ENCODE assay signal across 14 cellular contexts in genomic region chr4:71540749-71541269, GRCh38.
A peak's percentile ranks its signal among the peaks of the same experiment; 100 is the strongest.
DNase-seq lines count a peak whose midpoint lies in the region; ATAC-seq and TF ChIP-seq lines count a peak whose summit lies in the region.
"Had no signal": no experiment of that assay in that cellular context is flagged by ENCODE, and none has a peak within 500 bp of the region (broad histone marks: within the 10 kb centered on the region; RNA-seq: fewer than 3 reads in every experiment).

No MANE protein-coding gene starts in this region.

- H4K20me1 ChIP-seq in IMR-90 (ENCODE audit: insufficient read depth, low read length) = no peaks in the 10 kb centered on the region

- H2AFZ ChIP-seq in IMR-90 (replicated peaks; ENCODE audit: low read length, poor library complexity) = no peak overlapping the region

- H3K36me3 ChIP-seq in heart right ventricle (no peaks in the 10 kb centered on the region), IMR-90 (ENCODE audit: control insufficient read depth, insufficient read depth, low read length) (peaks cover 6% of the 10 kb centered on the region), endodermal cell (ENCODE audit: control insufficient read depth, insufficient read depth, low read length) (no peaks in the 10 kb centered on the region)
- H3K36me3 ChIP-seq: breast epithelium had no signal

- POLR2A ChIA-PET in IMR-90 (lab: Charles Lee; ENCODE audit: unreplicated experiment) = no interaction called here

- no peak overlapping the region for H2AK9ac ChIP-seq in IMR-90 (replicated peaks; ENCODE audit: low read depth, low read length, poor library complexity)

- no peak overlapping the region for H2BK15ac ChIP-seq in IMR-90 (ENCODE audit: low read depth, low read length)

- H3K9me3 Mint-ChIP-seq in endodermal cell = no peaks in the 10 kb centered on the region
- peaks cover 12% of the 10 kb centered on the region for H3K9me3 Mint-ChIP-seq in type B pancreatic cell
- H3K9me3 Mint-ChIP-seq: stimulated activated naive CD8-positive, alpha-beta T cell treated with anti-CD3 and anti-CD28 coated beads, Interleukin-15, Interleukin-2, amounts not matched to agents 100 ng/mL and 50 ng/mL, for 24 hours had no signal

- peak; percentile 28 for ATAC-seq in left ventricle myocardium superior
- ATAC-seq in heart right ventricle = no peak
- peak; percentile 49; the same call in 1 of the 2 replicates for ATAC-seq in IMR-90 (ENCODE audit: low read depth)

- no peak overlapping the region for H3K18ac ChIP-seq in IMR-90 (ENCODE audit: low read depth, low read length)

- no peak for TF ChIP-seq RAD21 in IMR-90 (IDR thresholded peaks at IDR 0.05; ENCODE audit: low read length)

- in situ Hi-C loops in IMR-90 (cut with MboI; ENCODE audit: low sequenced_read_pairs) = no loop called here

- H3K27ac ChIP-seq in heart right ventricle (no peak overlapping the region), IMR-90 (ENCODE audit: insufficient read depth, low read length) (no peak overlapping the region), endodermal cell (ENCODE audit: low read depth, low read length) (no peak overlapping the region)
- H3K27ac ChIP-seq: A549, breast epithelium had no signal

- no peak overlapping the region for H2BK5ac ChIP-seq in IMR-90 (ENCODE audit: low read depth, low read length, poor library complexity, severe bottlenecking)

- no peak overlapping the region for H3K4me3 ChIP-seq in heart right ventricle
- H3K4me3 ChIP-seq in IMR-90 (ENCODE audit: insufficient read depth, low read depth, low read length) = no peak overlapping the region
- H3K4me3 ChIP-seq in endodermal cell (ENCODE audit: low read length) = no peak overlapping the region
- H3K4me3 ChIP-seq: A549, breast epithelium had no signal

- H3K27ac Mint-ChIP-seq in endodermal cell = no peak overlapping the region
- peak overlapping the region; percentile 14 for H3K27ac Mint-ChIP-seq in type B pancreatic cell
- H3K27ac Mint-ChIP-seq: stimulated activated naive CD8-positive, alpha-beta T cell treated with anti-CD3 and anti-CD28 coated beads, Interleukin-15, Interleukin-2, amounts not matched to agents 100 ng/mL and 50 ng/mL, for 24 hours had no signal

- H2BK120ac ChIP-seq in IMR-90 (ENCODE audit: low read depth, low read length) = no peak overlapping the region

- H3K56ac ChIP-seq in IMR-90 (ENCODE audit: extremely low read depth, insufficient read depth, low read length) = no peak overlapping the region

- H3K27me3 Mint-ChIP-seq in endodermal cell (ENCODE audit: insufficient read depth) (no peaks in the 10 kb centered on the region), type B pancreatic cell (no peaks in the 10 kb centered on the region)
- H3K27me3 Mint-ChIP-seq: stimulated activated naive CD8-positive, alpha-beta T cell treated with anti-CD3 and anti-CD28 coated beads, Interleukin-15, Interleukin-2, amounts not matched to agents 100 ng/mL and 50 ng/mL, for 24 hours had no signal

- H3K4me1 ChIP-seq in heart right ventricle = peaks cover 0 to 20% (median 5%) of the 10 kb centered on the region in 9 donors
- H3K4me1 ChIP-seq in IMR-90 (ENCODE audit: control insufficient read depth, insufficient read depth, low read length) = no peaks in the 10 kb centered on the region
- no peaks in the 10 kb centered on the region for H3K4me1 ChIP-seq in endodermal cell (ENCODE audit: control insufficient read depth, insufficient read depth, low read length)
- H3K4me1 ChIP-seq: A549, breast epithelium had no signal

- no peak overlapping the region for H3K23ac ChIP-seq in IMR-90 (ENCODE audit: low read depth, low read length)

- no peak overlapping the region for H3K4me2 ChIP-seq in IMR-90 (ENCODE audit: low read depth, low read length)
- H3K4me2 ChIP-seq: A549 had no signal

- H4K8ac ChIP-seq in IMR-90 (ENCODE audit: low read depth in 2 of 2, low read length in 2 of 2) = no peak overlapping the region

- no peak for TF ChIP-seq POLR2A in IMR-90 (IDR thresholded peaks at IDR 0.05; ENCODE audit: low read depth, low read length)

- dilution Hi-C loops in IMR-90 (cut with HindIII; ENCODE audit: low sequenced_read_pairs, unreplicated experiment) = no loop called here

- H3K4me3 Mint-ChIP-seq in endodermal cell (no peak overlapping the region), type B pancreatic cell (no peak overlapping the region)
- H3K4me3 Mint-ChIP-seq: stimulated activated naive CD8-positive, alpha-beta T cell treated with anti-CD3 and anti-CD28 coated beads, Interleukin-15, Interleukin-2, amounts not matched to agents 100 ng/mL and 50 ng/mL, for 24 hours had no signal

- H4K91ac ChIP-seq in IMR-90 (ENCODE audit: insufficient read depth, low read depth, low read length) = no peak overlapping the region

- H4K5ac ChIP-seq in IMR-90 (ENCODE audit: low read depth, low read length) = no peak overlapping the region

- H3K9me3 ChIP-seq in heart right ventricle (no peaks in the 10 kb centered on the region), IMR-90 (ENCODE audit: control insufficient read depth, insufficient read depth, low read length) (no peaks in the 10 kb centered on the region), endodermal cell (ENCODE audit: control insufficient read depth, low read length) (no peaks in the 10 kb centered on the region)
- H3K9me3 ChIP-seq: A549, breast epithelium had no signal

- peaks cover 3% of the 10 kb centered on the region; the same call in 1 of the 2 replicates for H3K9me1 ChIP-seq in IMR-90 (ENCODE audit: insufficient read depth, low read length)

- no peaks in the 10 kb centered on the region for H3K36me3 Mint-ChIP-seq in endodermal cell (ENCODE audit: low read depth)
- peaks cover 13% of the 10 kb centered on the region for H3K36me3 Mint-ChIP-seq in type B pancreatic cell

- no peak overlapping the region for H2BK20ac ChIP-seq in IMR-90 (ENCODE audit: low read depth, low read length)

- BruUV-seq in IMR-90 (replicated peaks; lab: Mats Ljungman, UMichigan) = no TSS peak

- intact Hi-C loops in left ventricle myocardium superior (cut with micrococcal nuclease) (no loop called here), heart right ventricle (cut with DNase I) (loop anchor here in 1 of 10 donors (10.0 kb wide), 1 partner anchor 316 kb away; no protein-coding TSS in a partner anchor), IMR-90 (cut with micrococcal nuclease) (no loop called here), head of caudate nucleus (cut with DNase I) (no loop called here)

- no peak overlapping the region for H3K9ac ChIP-seq in IMR-90 (ENCODE audit: low read depth, low read length)
- no peak overlapping the region for H3K9ac ChIP-seq in endodermal cell (ENCODE audit: extremely low read depth, low read length, poor library complexity, severe bottlenecking)

- H3K27me3 ChIP-seq in heart right ventricle = no peaks in the 10 kb centered on the region
- no peaks in the 10 kb centered on the region for H3K27me3 ChIP-seq in IMR-90 (ENCODE audit: control insufficient read depth, insufficient read depth, low read length)
- no peaks in the 10 kb centered on the region for H3K27me3 ChIP-seq in endodermal cell (ENCODE audit: control insufficient read depth, insufficient read depth, low read length, poor library complexity, severe bottlenecking)
- H3K27me3 ChIP-seq: breast epithelium had no signal

- H3K4ac ChIP-seq in IMR-90 (ENCODE audit: low read depth, low read length) = no peak overlapping the region

- DNase-seq in left ventricle myocardium superior (no peak), heart right ventricle (no peak), IMR-90 (no peak), endodermal cell (peak; percentile 39), type B pancreatic cell (ENCODE audit: extremely low spot score, unreplicated experiment) (no peak), LoVo (ENCODE audit: low spot score) (no peak), dedifferentiated amniotic fluid mesenchymal stem cell (ENCODE audit: extremely low spot score) (no peak), head of caudate nucleus (no peak)
- DNase-seq: DMS53; NCI-H2107; stimulated activated CD4-positive, alpha-beta T cell treated with anti-CD3 and anti-CD28 coated beads, Interleukin-1b, Interleukin-23, amount 100 ng/mL, for 48 hours had no signal

- H3K79me1 ChIP-seq in IMR-90 (ENCODE audit: low read depth in 1 of 2, low read length in 2 of 2) = peaks cover 3 to 8% of the 10 kb centered on the region in 2 experiments; a peak in 2 of 4 replicates

- H2AK5ac ChIP-seq in IMR-90 (ENCODE audit: low read depth, low read length) = no peak overlapping the region

- H3K4me1 Mint-ChIP-seq in endodermal cell = peaks cover 7% of the 10 kb centered on the region
- peaks cover 21% of the 10 kb centered on the region for H3K4me1 Mint-ChIP-seq in type B pancreatic cell (ENCODE audit: unreplicated experiment)

- 50 to 59% methylated on average over 4 of the region's 4 CpGs for WGBS in heart right ventricle, 2 donors
- WGBS in IMR-90 (ENCODE audit: extremely low coverage in 2 of 2, insufficient read length in 1 of 2), 2 experiments = 80% methylated on average over 1 of the region's 4 CpGs; no CpG with 5 or more reads in 1 of the 2 experiments
- 83 to 90% methylated on average over 3 to 4 of the region's 4 CpGs for WGBS in endodermal cell (ENCODE audit: insufficient coverage in 1 of 2, insufficient read length in 1 of 2), 2 experiments

- CTCF ChIA-PET in IMR-90 (lab: Yijun Ruan, JAX) = interaction anchor here (1.1 to 1.2 kb wide), 2 partner anchors 38 to 68 kb away, joined by 4 read pairs; no protein-coding TSS in a partner anchor

- H3K14ac ChIP-seq in IMR-90 (replicated peaks; ENCODE audit: low read depth, low read length) = no peak overlapping the region

- no peak for TF ChIP-seq CTCF in heart right ventricle (IDR thresholded peaks at IDR 0.05)
- no peak for TF ChIP-seq CTCF in IMR-90 (conservative IDR thresholded peaks at IDR 0.05; ENCODE audit: low read depth, low read length)
- TF ChIP-seq CTCF in endodermal cell (conservative IDR thresholded peaks at IDR 0.05) = peak; percentile 58
- peak; percentile 46 for TF ChIP-seq CTCF in type B pancreatic cell (conservative IDR thresholded peaks at IDR 0.05)

TF ChIP-seq in IMR-90, 13 proteins besides CTCF, POLR2A, EP300 and RAD21 (continues in another document):
- TF ChIP-seq CHD1 (IDR thresholded peaks at IDR 0.05; ENCODE audit: low read depth, low read length) = no peak
- TF ChIP-seq MAZ (IDR thresholded peaks at IDR 0.05; ENCODE audit: borderline replicate concordance, low read depth, low read length) = no peak
- TF ChIP-seq USF2 (IDR thresholded peaks at IDR 0.05; ENCODE audit: low read depth, low read length) = no peak
- TF ChIP-seq MAFK (IDR thresholded peaks at IDR 0.05; ENCODE audit: low read depth, low read length) = no peak
- no peak for TF ChIP-seq CEBPB (IDR thresholded peaks at IDR 0.05; ENCODE audit: low read depth, low read length)
- TF ChIP-seq NFE2L2 (IDR thresholded peaks at IDR 0.05; ENCODE audit: low read depth, low read length) = no peak

Comparison
In these comparisons a context has a peak if more than half of its experiments do, and no peak if none do; other contexts are left out.
1. ATAC-seq: peak in left ventricle myocardium superior (single experiment) and IMR-90 (single experiment); none in heart right ventricle (0 of 8).
2. CTCF ChIP-seq: peak in endodermal cell (single experiment) and type B pancreatic cell (single experiment); none in heart right ventricle (0 of 9) and IMR-90 (single experiment).